8 cellular contexts compared by ENCODE assay signal in the genomic region with DNA sequence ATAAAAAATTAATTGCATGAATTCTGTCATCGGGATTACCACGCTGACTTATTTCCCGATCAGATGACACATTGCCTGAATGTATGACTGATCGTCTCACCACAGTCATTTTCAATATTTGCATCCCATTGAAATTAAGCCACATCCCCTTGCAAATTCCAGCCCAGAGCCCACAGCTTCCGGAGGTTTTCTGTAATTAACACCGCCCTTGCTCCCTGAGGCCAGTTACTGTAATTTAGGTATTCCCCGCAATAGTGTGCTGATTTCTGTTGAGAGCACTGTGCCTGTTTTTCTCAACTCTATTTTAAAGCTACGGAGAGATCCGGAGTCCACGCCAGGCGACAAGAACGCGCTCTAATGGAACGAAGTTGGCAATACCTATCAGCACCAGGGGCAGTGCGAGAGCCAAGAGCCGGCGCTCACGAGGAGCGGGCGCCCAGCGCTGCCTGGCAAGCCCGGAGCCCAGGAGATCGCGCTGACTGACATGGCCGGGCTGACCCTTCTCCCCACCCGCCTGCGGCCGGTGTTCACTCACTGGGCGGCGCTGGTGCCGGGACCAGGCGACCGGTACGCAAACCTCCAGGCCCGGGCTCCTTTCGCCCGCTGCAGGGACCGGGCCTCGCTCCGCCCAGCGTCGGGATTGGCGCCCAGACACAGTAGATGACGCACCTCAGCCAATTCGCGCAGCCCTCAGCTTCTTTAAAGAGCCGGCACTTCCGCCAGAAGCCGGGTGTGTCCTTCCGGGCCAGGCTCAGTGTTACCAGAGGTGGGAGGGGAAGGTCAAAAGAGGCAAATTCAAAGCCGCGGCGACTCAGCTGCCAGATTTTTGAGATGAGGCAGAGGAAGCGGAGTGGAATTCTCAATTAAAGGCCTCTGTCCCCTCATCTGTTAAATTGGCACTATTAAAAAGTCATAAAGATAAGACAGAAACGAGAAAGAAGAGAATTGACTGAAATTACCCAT. TPM values are rescaled to one million over a fixed set of nuclear protein-coding genes. Genes with fewer than 3 reads are reported as not detected.
DNase-seq lines count a peak whose midpoint lies in the region; ATAC-seq and TF ChIP-seq lines count a peak whose summit lies in the region.

A gene with protein sequence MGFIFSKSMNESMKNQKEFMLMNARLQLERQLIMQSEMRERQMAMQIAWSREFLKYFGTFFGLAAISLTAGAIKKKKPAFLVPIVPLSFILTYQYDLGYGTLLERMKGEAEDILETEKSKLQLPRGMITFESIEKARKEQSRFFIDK (minus strand): TSS at position 672 of the 963 bp plus-strand sequence. CDS start 5,948 bp downstream, outside the sequence.

- POLR2A ChIA-PET in activated CD4-positive, alpha-beta T cell treated with anti-CD3 and anti-CD28 coated beads, Interleukin-2, amount 10 ng/mL, durations not matched to agents 7 days and 5 days (lab: Charles Lee), result interaction anchor here (0.6 to 1.0 kb wide), 2 partner anchors 645 to 696 kb away, joined by 3 to 4 read pairs; a partner anchor contains a TSS

- H3K27me3 Mint-ChIP-seq in activated CD4-positive, alpha-beta T cell treated with anti-CD3 and anti-CD28 coated beads, Interleukin-2, amount 10 ng/mL, durations not matched to agents 7 days and 5 days, result no peaks in the 10 kb centered on the region

- H3K27ac Mint-ChIP-seq in activated CD4-positive, alpha-beta T cell treated with anti-CD3 and anti-CD28 coated beads, Interleukin-2, amount 10 ng/mL, durations not matched to agents 7 days and 5 days, result peak within 1 kb of the TSS; percentile 97

- peak within 1 kb of the TSS; percentile 82 to 97 for H3K27ac ChIP-seq in coronary artery
- peak within 1 kb of the TSS; percentile 87 for H3K27ac ChIP-seq in layer of hippocampus (ENCODE audit: low read depth, low read length)

- peaks cover 29% of the 10 kb centered on the region for H3K36me3 Mint-ChIP-seq in activated CD4-positive, alpha-beta T cell treated with anti-CD3 and anti-CD28 coated beads, Interleukin-2, amount 10 ng/mL, durations not matched to agents 7 days and 5 days (ENCODE audit: low read depth)

- H3K4me3 Mint-ChIP-seq in activated CD4-positive, alpha-beta T cell treated with anti-CD3 and anti-CD28 coated beads, Interleukin-2, amount 10 ng/mL, durations not matched to agents 7 days and 5 days, result peak within 1 kb of the TSS; percentile 87

- H3K27me3 ChIP-seq in layer of hippocampus (ENCODE audit: control insufficient read depth, insufficient read depth, low read length), result no peaks in the 10 kb centered on the region

- peak; percentile 73 to 97 (median 93) for DNase-seq in C1 segment of cervical spinal cord (lab: John Stamatoyannopoulos, UW)
- DNase-seq in NCI-H526 treated with DMSO at 0.1 percent for 48 hours (lab: John Stamatoyannopoulos, UW), result peak; percentile 79
- peak; percentile 95 for DNase-seq in activated CD4-positive, alpha-beta T cell treated with anti-CD3 and anti-CD28 coated beads, Interleukin-2, amount 10 ng/mL, durations not matched to agents 7 days and 5 days
- DNase-seq in coronary artery (ENCODE audit: low spot score), result peak; percentile 96
- peak; percentile 80 to 81 for DNase-seq in stimulated activated CD4-positive, alpha-beta T cell treated with anti-CD3 and anti-CD28 coated beads, Interleukin-1b, Interleukin-23, amount 100 ng/mL, for 4 hours (ENCODE audit: low read depth in 2 of 2)

- H3K4me1 Mint-ChIP-seq in activated CD4-positive, alpha-beta T cell treated with anti-CD3 and anti-CD28 coated beads, Interleukin-2, amount 10 ng/mL, durations not matched to agents 7 days and 5 days, result peaks cover 50% of the 10 kb centered on the region

- H3K9me3 Mint-ChIP-seq in activated CD4-positive, alpha-beta T cell treated with anti-CD3 and anti-CD28 coated beads, Interleukin-2, amount 10 ng/mL, durations not matched to agents 7 days and 5 days, result peaks cover 2% of the 10 kb centered on the region

- peak within 1 kb of the TSS; percentile 85 for H3K4me3 ChIP-seq in coronary artery

- ATAC-seq in GM19324 (IDR thresholded peaks at IDR 0.05; ENCODE audit: low FRiP score, unreplicated experiment) (peak; percentile 92), HG03469 (IDR thresholded peaks at IDR 0.05; ENCODE audit: unreplicated experiment) (peak; percentile 78)

- no peak for TF ChIP-seq CTCF in coronary artery (IDR thresholded peaks at IDR 0.05)

- CTCF ChIA-PET in activated CD4-positive, alpha-beta T cell treated with anti-CD3 and anti-CD28 coated beads, Interleukin-2, amount 10 ng/mL, durations not matched to agents 7 days and 5 days (lab: Charles Lee), result interaction anchor here (0.6 to 4.5 kb wide), 13 partner anchors 11 to 626 kb away, joined by 3 to 25 read pairs (median 3); a partner anchor contains a TSS

RNA-seq across cellular contexts. Expression of the gene that starts here (rescaled TPM):
- 10 to 100 TPM; 35.0 to 35.7 TPM for total RNA-seq in activated CD4-positive, alpha-beta T cell treated with anti-CD3 and anti-CD28 coated beads, Interleukin-2, amount 10 ng/mL, durations not matched to agents 7 days and 5 days

Comparison
In these comparisons a context has a peak if more than half of its experiments do, and no peak if none do; other contexts are left out.
1. Peak in every context shown above with its lines: DNase-seq, ATAC-seq, H3K4me3 ChIP-seq and H3K27ac ChIP-seq.